Comparison of ENCODE assay signal across 1 cellular context in genomic region chr5:96823060-96823459, GRCh38.
TF ChIP-seq lines count a peak whose summit lies in the region.

No MANE protein-coding gene starts in this region.

TF ChIP-seq in HEK293, 187 proteins besides CTCF, POLR2A, EP300 and RAD21 (continued from another document):
- TF ChIP-seq PRDM10 (tag by site-specific recombination; IDR thresholded peaks at IDR 0.05), result peak; percentile 72
TF ChIP-seq in HEK293: peak in this region for 1.
